ENCODE assay signal across 2 cellular contexts in genomic region chr13:92966341-92966740, GRCh38.
TF ChIP-seq lines count a peak whose summit lies in the region.

No MANE protein-coding gene starts in this region.

TF ChIP-seq in GM23338, 12 proteins besides CTCF, POLR2A, EP300 and RAD21 (continued from another document):
- no peak for TF ChIP-seq EZH2 (IDR thresholded peaks at IDR 0.05; ENCODE audit: low read depth, unreplicated experiment)
- no peak for TF ChIP-seq ZNF331 (CRISPR knock-in tag; IDR thresholded peaks at IDR 0.05; ENCODE audit: low read depth)
- no peak for TF ChIP-seq ETS1 (IDR thresholded peaks at IDR 0.05)
- no peak for TF ChIP-seq JUNB (IDR thresholded peaks at IDR 0.05; ENCODE audit: unreplicated experiment)
- no peak for TF ChIP-seq REST (IDR thresholded peaks at IDR 0.05; ENCODE audit: unreplicated experiment)
- TF ChIP-seq CREB1 (CRISPR knock-in tag; IDR thresholded peaks at IDR 0.05; ENCODE audit: low read depth) = no peak
- no peak for TF ChIP-seq ZNF462 (CRISPR knock-in tag; IDR thresholded peaks at IDR 0.05)
- no peak for TF ChIP-seq NANOG (IDR thresholded peaks at IDR 0.05; ENCODE audit: borderline replicate concordance)
- TF ChIP-seq STAT1 (IDR thresholded peaks at IDR 0.05; ENCODE audit: unreplicated experiment) = no peak
TF ChIP-seq in GM23338: peak in this region for 0.

TF ChIP-seq in H1, 55 proteins besides CTCF, POLR2A, EP300 and RAD21 (continued from another document):
- TF ChIP-seq MAX (IDR thresholded peaks at IDR 0.05) = no peak
- no peak for TF ChIP-seq SP1 (IDR thresholded peaks at IDR 0.05; ENCODE audit: low read depth, low read length)
- TF ChIP-seq CBX8 (IDR thresholded peaks at IDR 0.05; ENCODE audit: borderline replicate concordance, low read depth, low read length) = no peak
- TF ChIP-seq SP2 (IDR thresholded peaks at IDR 0.05; ENCODE audit: low read length) = no peak
